1 cellular context compared by ENCODE assay signal in the genomic region with DNA sequence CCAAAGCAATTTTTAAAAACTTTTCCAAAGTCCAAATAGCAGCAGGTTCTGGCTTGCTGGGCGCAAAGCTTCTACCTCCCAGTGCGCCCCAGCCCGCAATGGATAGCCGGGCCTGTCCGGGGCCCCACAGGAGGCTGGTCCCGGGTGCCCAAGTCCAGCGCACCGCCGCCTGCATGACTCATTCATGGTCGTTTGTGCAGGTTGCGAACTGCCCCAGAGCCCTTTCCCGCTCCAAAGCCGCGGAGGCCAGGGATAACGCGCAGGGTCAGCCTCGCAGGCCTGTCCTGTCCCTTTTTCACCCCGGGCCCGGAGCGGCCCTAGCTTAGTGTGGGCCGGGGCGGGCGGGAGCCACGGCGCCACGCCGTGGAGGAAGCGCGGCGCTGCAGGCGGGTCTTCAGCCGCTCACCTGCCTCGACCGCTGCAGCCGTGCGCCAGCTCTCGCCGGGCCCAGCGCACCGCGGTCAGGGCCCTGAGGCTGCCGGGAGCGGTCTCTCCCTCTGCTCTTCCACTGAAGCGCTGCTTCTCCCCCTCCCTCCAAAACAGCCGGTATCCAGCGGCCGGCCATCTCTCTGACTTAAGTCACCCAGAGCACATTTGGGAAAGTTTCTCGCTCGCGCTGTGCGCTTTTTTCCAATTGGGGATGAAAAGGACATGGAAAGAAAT.
TF ChIP-seq lines count a peak whose summit lies in the region.

No MANE protein-coding gene starts in this region.

TF ChIP-seq in HepG2, 621 proteins besides CTCF, POLR2A, EP300 and RAD21 (continued from another document and continues in another):
- TF ChIP-seq, protein P1, sequence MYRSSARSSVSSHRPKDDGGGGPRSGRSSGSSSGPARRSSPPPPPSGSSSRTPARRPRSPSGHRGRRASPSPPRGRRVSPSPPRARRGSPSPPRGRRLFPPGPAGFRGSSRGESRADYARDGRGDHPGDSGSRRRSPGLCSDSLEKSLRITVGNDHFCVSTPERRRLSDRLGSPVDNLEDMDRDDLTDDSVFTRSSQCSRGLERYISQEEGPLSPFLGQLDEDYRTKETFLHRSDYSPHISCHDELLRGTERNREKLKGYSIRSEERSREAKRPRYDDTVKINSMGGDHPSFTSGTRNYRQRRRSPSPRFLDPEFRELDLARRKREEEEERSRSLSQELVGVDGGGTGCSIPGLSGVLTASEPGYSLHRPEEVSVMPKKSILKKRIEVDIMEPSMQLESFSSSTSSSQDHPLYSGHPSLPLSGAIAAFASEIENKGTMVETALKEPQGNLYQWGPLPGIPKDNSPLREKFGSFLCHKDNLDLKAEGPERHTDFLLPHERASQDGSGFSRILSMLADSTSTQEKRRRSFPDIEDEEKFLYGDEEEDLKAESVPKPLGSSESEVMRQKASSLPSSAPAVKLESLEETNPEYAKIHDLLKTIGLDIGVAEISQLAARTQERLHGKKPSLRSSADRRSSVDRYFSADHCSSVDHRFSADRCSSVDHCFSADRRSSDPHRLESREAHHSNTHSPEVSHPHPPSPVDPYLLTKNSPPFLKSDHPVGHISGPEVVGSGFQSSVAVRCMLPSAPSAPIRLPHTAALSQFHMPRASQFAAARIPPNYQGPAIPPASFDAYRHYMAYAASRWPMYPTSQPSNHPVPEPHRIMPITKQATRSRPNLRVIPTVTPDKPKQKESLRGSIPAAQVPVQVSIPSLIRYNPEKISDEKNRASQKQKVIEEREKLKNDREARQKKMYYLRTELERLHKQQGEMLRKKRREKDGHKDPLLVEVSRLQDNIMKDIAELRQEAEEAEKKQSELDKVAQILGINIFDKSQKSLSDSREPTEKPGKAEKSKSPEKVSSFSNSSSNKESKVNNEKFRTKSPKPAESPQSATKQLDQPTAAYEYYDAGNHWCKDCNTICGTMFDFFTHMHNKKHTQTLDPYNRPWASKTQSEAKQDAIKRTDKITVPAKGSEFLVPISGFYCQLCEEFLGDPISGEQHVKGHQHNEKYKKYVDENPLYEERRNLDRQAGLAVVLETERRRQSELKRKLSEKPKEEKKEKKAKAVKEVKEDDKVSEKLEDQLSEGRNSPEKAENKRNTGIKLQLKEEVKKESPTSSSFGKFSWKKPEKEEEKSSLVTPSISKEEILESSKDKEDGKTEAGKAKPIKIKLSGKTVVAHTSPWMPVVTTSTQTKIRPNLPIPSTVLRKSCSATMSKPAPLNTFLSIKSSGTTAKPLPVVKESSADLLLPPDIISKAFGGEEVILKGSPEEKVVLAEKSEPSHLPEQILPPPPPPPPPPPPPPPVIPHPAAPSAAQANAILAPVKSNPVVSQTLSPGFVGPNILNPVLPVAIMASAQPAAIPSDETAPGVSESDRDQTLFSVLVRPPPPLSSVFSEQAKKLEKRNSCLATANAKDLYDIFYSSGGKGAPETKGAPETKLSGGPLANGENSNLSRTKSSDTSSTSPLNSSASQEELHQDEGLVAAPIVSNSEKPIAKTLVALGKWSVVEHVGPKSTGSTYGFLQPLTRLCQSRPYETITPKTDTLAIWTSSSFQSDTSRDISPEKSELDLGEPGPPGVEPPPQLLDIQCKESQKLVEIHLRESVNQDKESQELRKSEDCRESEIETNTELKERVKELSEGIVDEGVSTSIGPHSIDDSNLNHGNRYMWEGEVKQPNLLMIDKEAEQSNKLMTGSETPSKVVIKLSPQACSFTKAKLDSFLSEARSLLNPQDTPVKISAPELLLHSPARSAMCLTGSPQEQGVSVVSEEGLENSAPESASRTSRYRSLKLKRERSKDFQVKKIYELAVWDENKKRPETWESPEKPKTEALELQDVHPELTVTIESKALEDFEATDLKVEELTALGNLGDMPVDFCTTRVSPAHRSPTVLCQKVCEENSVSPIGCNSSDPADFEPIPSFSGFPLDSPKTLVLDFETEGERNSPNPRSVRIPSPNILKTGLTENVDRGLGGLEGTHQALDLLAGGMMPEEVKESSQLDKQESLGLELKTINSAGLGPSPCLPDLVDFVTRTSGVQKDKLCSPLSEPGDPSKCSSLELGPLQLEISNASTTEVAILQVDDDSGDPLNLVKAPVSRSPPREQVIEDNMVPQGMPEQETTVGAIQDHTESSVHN (CRISPR knock-in tag; IDR thresholded peaks at IDR 0.05): no peak
- no peak for TF ChIP-seq ZNF713 (CRISPR knock-in tag; IDR thresholded peaks at IDR 0.05)
- no peak for TF ChIP-seq DMAP1 (CRISPR knock-in tag; IDR thresholded peaks at IDR 0.05)
- TF ChIP-seq SUZ12 (IDR thresholded peaks at IDR 0.05; ENCODE audit: low read depth, low read length): no peak
- TF ChIP-seq FOXA1 (IDR thresholded peaks at IDR 0.05): no peak
- no peak for TF ChIP-seq FOXA1 (CRISPR knock-in tag; IDR thresholded peaks at IDR 0.05)
- no peak for TF ChIP-seq RFXAP (CRISPR knock-in tag; IDR thresholded peaks at IDR 0.05; ENCODE audit: borderline replicate concordance)
- TF ChIP-seq SETDB1 (CRISPR knock-in tag; IDR thresholded peaks at IDR 0.05; ENCODE audit: borderline replicate concordance): no peak
- TF ChIP-seq PITX1 (CRISPR knock-in tag; IDR thresholded peaks at IDR 0.05): no peak; the same call in 1 of the 2 replicates
- 0 out of 2 replicates have a peak, but pooled peaks have one; percentile 34 for TF ChIP-seq MYC (CRISPR knock-in tag; IDR thresholded peaks at IDR 0.05; ENCODE audit: borderline replicate concordance)
- no peak for TF ChIP-seq ZSCAN31 (CRISPR knock-in tag; IDR thresholded peaks at IDR 0.05; ENCODE audit: low read depth)
- no peak for TF ChIP-seq ZNF296 (CRISPR knock-in tag; conservative IDR thresholded peaks at IDR 0.05)
- TF ChIP-seq ZBTB42 (CRISPR knock-in tag; IDR thresholded peaks at IDR 0.05): no peak
- TF ChIP-seq, protein P2, sequence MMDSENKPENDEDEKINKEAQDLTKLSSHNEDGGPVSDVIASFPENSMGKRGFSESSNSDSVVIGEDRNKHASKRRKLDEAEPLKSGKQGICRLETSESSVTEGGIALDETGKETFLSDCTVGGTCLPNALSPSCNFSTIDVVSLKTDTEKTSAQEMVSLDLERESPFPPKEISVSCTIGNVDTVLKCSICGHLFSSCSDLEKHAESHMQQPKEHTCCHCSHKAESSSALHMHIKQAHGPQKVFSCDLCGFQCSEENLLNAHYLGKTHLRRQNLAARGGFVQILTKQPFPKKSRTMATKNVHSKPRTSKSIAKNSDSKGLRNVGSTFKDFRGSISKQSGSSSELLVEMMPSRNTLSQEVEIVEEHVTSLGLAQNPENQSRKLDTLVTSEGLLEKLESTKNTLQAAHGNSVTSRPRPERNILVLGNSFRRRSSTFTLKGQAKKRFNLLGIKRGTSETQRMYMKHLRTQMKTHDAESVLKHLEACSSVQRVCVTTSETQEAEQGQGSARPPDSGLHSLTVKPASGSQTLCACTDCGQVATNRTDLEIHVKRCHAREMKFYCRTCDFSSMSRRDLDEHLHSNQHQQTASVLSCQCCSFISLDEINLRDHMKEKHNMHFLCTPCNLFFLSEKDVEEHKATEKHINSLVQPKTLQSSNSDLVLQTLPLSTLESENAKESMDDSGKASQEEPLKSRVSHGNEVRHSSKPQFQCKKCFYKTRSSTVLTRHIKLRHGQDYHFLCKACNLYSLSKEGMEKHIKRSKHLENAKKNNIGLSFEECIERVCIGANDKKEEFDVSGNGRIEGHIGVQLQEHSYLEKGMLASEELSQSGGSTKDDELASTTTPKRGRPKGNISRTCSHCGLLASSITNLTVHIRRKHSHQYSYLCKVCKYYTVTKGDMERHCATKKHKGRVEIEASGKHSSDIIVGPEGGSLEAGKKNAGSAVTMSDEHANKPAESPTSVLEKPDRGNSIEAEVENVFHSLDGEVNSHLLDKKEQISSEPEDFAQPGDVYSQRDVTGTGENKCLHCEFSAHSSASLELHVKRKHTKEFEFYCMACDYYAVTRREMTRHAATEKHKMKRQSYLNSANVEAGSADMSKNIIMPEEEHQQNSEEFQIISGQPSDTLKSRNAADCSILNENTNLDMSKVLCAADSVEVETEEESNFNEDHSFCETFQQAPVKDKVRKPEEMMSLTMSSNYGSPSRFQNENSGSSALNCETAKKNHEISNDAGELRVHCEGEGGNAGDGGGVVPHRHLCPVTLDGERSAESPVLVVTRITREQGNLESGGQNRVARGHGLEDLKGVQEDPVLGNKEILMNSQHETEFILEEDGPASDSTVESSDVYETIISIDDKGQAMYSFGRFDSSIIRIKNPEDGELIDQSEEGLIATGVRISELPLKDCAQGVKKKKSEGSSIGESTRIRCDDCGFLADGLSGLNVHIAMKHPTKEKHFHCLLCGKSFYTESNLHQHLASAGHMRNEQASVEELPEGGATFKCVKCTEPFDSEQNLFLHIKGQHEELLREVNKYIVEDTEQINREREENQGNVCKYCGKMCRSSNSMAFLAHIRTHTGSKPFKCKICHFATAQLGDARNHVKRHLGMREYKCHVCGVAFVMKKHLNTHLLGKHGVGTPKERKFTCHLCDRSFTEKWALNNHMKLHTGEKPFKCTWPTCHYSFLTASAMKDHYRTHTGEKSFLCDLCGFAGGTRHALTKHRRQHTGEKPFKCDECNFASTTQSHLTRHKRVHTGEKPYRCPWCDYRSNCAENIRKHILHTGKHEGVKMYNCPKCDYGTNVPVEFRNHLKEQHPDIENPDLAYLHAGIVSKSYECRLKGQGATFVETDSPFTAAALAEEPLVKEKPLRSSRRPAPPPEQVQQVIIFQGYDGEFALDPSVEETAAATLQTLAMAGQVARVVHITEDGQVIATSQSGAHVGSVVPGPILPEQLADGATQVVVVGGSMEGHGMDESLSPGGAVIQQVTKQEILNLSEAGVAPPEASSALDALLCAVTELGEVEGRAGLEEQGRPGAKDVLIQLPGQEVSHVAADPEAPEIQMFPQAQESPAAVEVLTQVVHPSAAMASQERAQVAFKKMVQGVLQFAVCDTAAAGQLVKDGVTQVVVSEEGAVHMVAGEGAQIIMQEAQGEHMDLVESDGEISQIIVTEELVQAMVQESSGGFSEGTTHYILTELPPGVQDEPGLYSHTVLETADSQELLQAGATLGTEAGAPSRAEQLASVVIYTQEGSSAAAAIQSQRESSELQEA (CRISPR knock-in tag; IDR thresholded peaks at IDR 0.05; ENCODE audit: not compliant biosample characterization): no peak
- TF ChIP-seq ZNF225 (CRISPR knock-in tag; IDR thresholded peaks at IDR 0.05): no peak; the same call in 1 of the 2 replicates
- TF ChIP-seq, protein P3, sequence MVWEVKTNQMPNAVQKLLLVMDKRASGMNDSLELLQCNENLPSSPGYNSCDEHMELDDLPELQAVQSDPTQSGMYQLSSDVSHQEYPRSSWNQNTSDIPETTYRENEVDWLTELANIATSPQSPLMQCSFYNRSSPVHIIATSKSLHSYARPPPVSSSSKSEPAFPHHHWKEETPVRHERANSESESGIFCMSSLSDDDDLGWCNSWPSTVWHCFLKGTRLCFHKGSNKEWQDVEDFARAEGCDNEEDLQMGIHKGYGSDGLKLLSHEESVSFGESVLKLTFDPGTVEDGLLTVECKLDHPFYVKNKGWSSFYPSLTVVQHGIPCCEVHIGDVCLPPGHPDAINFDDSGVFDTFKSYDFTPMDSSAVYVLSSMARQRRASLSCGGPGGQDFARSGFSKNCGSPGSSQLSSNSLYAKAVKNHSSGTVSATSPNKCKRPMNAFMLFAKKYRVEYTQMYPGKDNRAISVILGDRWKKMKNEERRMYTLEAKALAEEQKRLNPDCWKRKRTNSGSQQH (CRISPR knock-in tag; IDR thresholded peaks at IDR 0.05; ENCODE audit: low read depth): no peak
- TF ChIP-seq, protein P4, sequence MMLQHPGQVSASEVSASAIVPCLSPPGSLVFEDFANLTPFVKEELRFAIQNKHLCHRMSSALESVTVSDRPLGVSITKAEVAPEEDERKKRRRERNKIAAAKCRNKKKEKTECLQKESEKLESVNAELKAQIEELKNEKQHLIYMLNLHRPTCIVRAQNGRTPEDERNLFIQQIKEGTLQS (CRISPR knock-in tag; IDR thresholded peaks at IDR 0.05): 0 out of 2 replicates have a peak, but pooled peaks have one; percentile 18
- TF ChIP-seq, protein P5, sequence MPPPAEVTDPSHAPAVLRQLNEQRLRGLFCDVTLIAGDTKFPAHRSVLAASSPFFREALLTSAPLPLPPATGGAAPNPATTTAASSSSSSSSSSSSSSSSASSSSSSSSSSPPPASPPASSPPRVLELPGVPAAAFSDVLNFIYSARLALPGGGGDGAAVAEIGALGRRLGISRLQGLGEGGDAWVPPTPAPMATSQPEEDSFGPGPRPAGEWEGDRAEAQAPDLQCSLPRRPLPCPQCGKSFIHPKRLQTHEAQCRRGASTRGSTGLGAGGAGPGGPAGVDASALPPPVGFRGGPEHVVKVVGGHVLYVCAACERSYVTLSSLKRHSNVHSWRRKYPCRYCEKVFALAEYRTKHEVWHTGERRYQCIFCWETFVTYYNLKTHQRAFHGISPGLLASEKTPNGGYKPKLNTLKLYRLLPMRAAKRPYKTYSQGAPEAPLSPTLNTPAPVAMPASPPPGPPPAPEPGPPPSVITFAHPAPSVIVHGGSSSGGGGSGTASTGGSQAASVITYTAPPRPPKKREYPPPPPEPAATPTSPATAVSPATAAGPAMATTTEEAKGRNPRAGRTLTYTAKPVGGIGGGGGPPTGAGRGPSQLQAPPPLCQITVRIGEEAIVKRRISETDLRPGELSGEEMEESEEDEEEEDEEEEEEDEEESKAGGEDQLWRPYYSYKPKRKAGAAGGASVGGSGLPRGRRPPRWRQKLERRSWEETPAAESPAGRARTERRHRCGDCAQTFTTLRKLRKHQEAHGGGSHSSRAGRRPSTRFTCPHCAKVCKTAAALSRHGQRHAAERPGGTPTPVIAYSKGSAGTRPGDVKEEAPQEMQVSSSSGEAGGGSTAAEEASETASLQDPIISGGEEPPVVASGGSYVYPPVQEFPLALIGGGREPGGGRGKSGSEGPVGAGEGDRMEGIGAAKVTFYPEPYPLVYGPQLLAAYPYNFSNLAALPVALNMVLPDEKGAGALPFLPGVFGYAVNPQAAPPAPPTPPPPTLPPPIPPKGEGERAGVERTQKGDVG (CRISPR knock-in tag; IDR thresholded peaks at IDR 0.05; ENCODE audit: borderline replicate concordance): no peak
- TF ChIP-seq NFYC (CRISPR knock-in tag; IDR thresholded peaks at IDR 0.05): no peak
- TF ChIP-seq, protein P6, sequence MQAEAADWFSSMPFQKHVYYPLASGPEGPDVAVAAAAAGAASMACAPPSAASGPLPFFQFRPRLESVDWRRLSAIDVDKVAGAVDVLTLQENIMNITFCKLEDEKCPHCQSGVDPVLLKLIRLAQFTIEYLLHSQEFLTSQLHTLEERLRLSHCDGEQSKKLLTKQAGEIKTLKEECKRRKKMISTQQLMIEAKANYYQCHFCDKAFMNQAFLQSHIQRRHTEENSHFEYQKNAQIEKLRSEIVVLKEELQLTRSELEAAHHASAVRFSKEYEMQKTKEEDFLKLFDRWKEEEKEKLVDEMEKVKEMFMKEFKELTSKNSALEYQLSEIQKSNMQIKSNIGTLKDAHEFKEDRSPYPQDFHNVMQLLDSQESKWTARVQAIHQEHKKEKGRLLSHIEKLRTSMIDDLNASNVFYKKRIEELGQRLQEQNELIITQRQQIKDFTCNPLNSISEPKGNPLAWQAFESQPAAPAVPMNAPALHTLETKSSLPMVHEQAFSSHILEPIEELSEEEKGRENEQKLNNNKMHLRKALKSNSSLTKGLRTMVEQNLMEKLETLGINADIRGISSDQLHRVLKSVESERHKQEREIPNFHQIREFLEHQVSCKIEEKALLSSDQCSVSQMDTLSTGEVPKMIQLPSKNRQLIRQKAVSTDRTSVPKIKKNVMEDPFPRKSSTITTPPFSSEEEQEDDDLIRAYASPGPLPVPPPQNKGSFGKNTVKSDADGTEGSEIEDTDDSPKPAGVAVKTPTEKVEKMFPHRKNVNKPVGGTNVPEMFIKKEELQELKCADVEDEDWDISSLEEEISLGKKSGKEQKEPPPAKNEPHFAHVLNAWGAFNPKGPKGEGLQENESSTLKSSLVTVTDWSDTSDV (CRISPR knock-in tag; IDR thresholded peaks at IDR 0.05): no peak
